Comparison of ENCODE assay signal across 10 cellular contexts in genomic region chr1:183632964-183633363, GRCh38. TPM values are rescaled to one million over a fixed set of nuclear protein-coding genes. Genes with fewer than 3 reads are reported as not detected.
DNase-seq lines count a peak whose midpoint lies in the region; TF ChIP-seq lines count a peak whose summit lies in the region.
"Had no signal": no experiment of that assay in that cellular context is flagged by ENCODE, and none has a peak within 500 bp of the region (broad histone marks: within the 10 kb centered on the region; RNA-seq: fewer than 3 reads in every experiment).

No MANE protein-coding gene starts in this region.

- intact Hi-C loops in Calu3 (cut with micrococcal nuclease; ENCODE audit: unreplicated experiment) (loop anchor here (2.0 to 5.0 kb wide), 3 partner anchors 52 to 671 kb away; partner anchors contain the start of gene TSEN15), posterior vena cava (cut with DNase I) (no loop called here)

- H3K4me3 ChIP-seq in coronary artery: peak overlapping the region; percentile 96
- H3K4me3 ChIP-seq in neutrophil (ENCODE audit: low read depth in 1 of 2, low read length in 1 of 2): peak overlapping the region; percentile 71 to 77

- H3K27ac Mint-ChIP-seq in Calu3 (ENCODE audit: unreplicated experiment): no peak overlapping the region

- peaks cover 63 to 73% of the 10 kb centered on the region in 2 experiments for H3K4me1 ChIP-seq in neutrophil (ENCODE audit: control insufficient read depth in 1 of 2, insufficient read depth in 1 of 2, low read depth in 1 of 2, low read length in 1 of 2)

- DNase-seq in Calu3 (no peak), LHCN-M2 (ENCODE audit: low read depth) (peak; percentile 41), coronary artery (ENCODE audit: low spot score) (no peak), HPDE6-E6E7 (ENCODE audit: extremely low spot score) (no peak), HuH-7 (ENCODE audit: low spot score) (no peak), posterior vena cava (ENCODE audit: low spot score) (no peak), NCI-H1105 treated with DMSO at 0.1 percent for 48 hours (lab: John Stamatoyannopoulos, UW) (no peak)

- H3K27ac ChIP-seq in coronary artery (peak overlapping the region; percentile 82 to 97), neutrophil (peak overlapping the region; percentile 98)
- H3K27ac ChIP-seq: VCaP had no signal

- H3K4me1 Mint-ChIP-seq in Calu3 (ENCODE audit: low read depth, unreplicated experiment): peaks cover 38% of the 10 kb centered on the region

- no TSS peak for BruUV-seq in Calu3 (replicated peaks; lab: Mats Ljungman, UMichigan)

- peaks cover 10% of the 10 kb centered on the region for H3K27me3 Mint-ChIP-seq in Calu3 (ENCODE audit: unreplicated experiment)

- peaks cover 50% of the 10 kb centered on the region for H3K36me3 ChIP-seq in neutrophil

- H3K36me3 Mint-ChIP-seq in Calu3 (ENCODE audit: insufficient read depth, unreplicated experiment): peaks cover 64% of the 10 kb centered on the region

- peaks cover 2% of the 10 kb centered on the region for H3K27me3 ChIP-seq in neutrophil

- no peaks in the 10 kb centered on the region for H3K9me3 Mint-ChIP-seq in Calu3 (ENCODE audit: low read depth, unreplicated experiment)

- TF ChIP-seq CTCF in Calu3 (IDR thresholded peaks at IDR 0.05; ENCODE audit: unreplicated experiment) (no peak), coronary artery (IDR thresholded peaks at IDR 0.05) (no peak), neutrophil (IDR thresholded peaks at IDR 0.05) (no peak)

- H3K4me3 Mint-ChIP-seq in Calu3 (ENCODE audit: low read depth, unreplicated experiment): peak overlapping the region; percentile 95

- CTCF ChIA-PET in Calu3 (lab: Charles Lee): interaction anchor here (0.6 to 2.0 kb wide), 6 partner anchors 23 to 283 kb away, joined by 3 to 7 read pairs (median 4); no protein-coding TSS in a partner anchor

- H3K9me3 ChIP-seq in neutrophil: no peaks in the 10 kb centered on the region

RNA-seq across cellular contexts. Expression of gene ARPC5, which starts 2.6 kb away (rescaled TPM):
- total RNA-seq in Calu3 (2022) (135 and 148 TPM in 2 replicates), LHCN-M2 (2014; rRNA removed) (226 and 239 TPM in 2 replicates), posterior vena cava (100 to 1,000 TPM; 118 TPM)
- 308 TPM for polyA plus RNA-seq in LHCN-M2 (2012)

RNA-seq across cellular contexts. Expression of gene APOBEC4, which starts 20.2 kb away (rescaled TPM):
- not detected in 2 replicates for total RNA-seq in Calu3 (2022)
- total RNA-seq in LHCN-M2 (2014; rRNA removed): not detected in 2 replicates
- 0.02 TPM for polyA plus RNA-seq in LHCN-M2 (2012)
- total RNA-seq in posterior vena cava: not detected
- total RNA-seq: lung microvascular endothelial cell had no signal

RNA-seq across cellular contexts. Expression of gene NCF2, which starts 42.7 kb away (rescaled TPM):
- total RNA-seq in Calu3 (2022) (5.5 and 8.6 TPM in 2 replicates), LHCN-M2 (2014; rRNA removed) (0.06 and 0.19 TPM in 2 replicates), posterior vena cava (10 to 100 TPM; 12.8 to 26.2 TPM)
- 4.9 TPM for polyA plus RNA-seq in LHCN-M2 (2012)
- total RNA-seq: lung microvascular endothelial cell had no signal
